1 cellular context compared by ENCODE assay signal in genomic region chr22:39108487-39108886, GRCh38.
TF ChIP-seq lines count a peak whose summit lies in the region.

No MANE protein-coding gene starts in this region.

TF ChIP-seq in K562, 482 proteins besides CTCF, POLR2A, EP300 and RAD21 (continues in another document):
- no peak for TF ChIP-seq ZNF318 (IDR thresholded peaks at IDR 0.05; ENCODE audit: borderline replicate concordance in 1 of 2, low read depth in 1 of 2)
- TF ChIP-seq TSC22D4 (tag; IDR thresholded peaks at IDR 0.05), result no peak
- TF ChIP-seq U2AF2 (optimal IDR thresholded peaks at IDR 0.05; ENCODE audit: low read depth, low read length), result no peak
- no peak for TF ChIP-seq HMGN3 (IDR thresholded peaks at IDR 0.05; ENCODE audit: borderline replicate concordance, extremely low read depth, insufficient read length, low read depth, low read length)
- TF ChIP-seq SRSF9 (IDR thresholded peaks at IDR 0.05; ENCODE audit: borderline replicate concordance, low read depth, low read length), result no peak
- no peak for TF ChIP-seq DPF2 (IDR thresholded peaks at IDR 0.05)
- peak; percentile 67; the same call in 1 of the 2 replicates for TF ChIP-seq ILK (tag; IDR thresholded peaks at IDR 0.05; ENCODE audit: borderline replicate concordance, low read depth)
- no peak for TF ChIP-seq ZNF263 (CRISPR knock-in tag; IDR thresholded peaks at IDR 0.05; ENCODE audit: borderline replicate concordance)
- TF ChIP-seq MCM5 (IDR thresholded peaks at IDR 0.05; ENCODE audit: low read depth), result no peak
- peak; percentile 84; the same call in 1 of the 2 replicates for TF ChIP-seq ZNF589 (CRISPR knock-in tag; IDR thresholded peaks at IDR 0.05; ENCODE audit: low read depth)
- peak; percentile 83 for TF ChIP-seq TCFL5 (CRISPR knock-in tag; conservative IDR thresholded peaks at IDR 0.05)
- peak; percentile 25; the same call in 1 of the 2 replicates for TF ChIP-seq NFE2L1 (tag; IDR thresholded peaks at IDR 0.05; ENCODE audit: borderline replicate concordance, low read depth)
- TF ChIP-seq NRF1 (conservative IDR thresholded peaks at IDR 0.05 in 1 of 2, IDR thresholded peaks at IDR 0.05 in 1 of 2), result no peak
- 0 out of 2 replicates have a peak, but pooled peaks have one; percentile 50 for TF ChIP-seq ZNF445 (CRISPR knock-in tag; IDR thresholded peaks at IDR 0.05; ENCODE audit: low read depth)
- TF ChIP-seq DLX4 (CRISPR knock-in tag; IDR thresholded peaks at IDR 0.05), result no peak
- TF ChIP-seq MYC (IDR thresholded peaks at IDR 0.05; ENCODE audit: low read depth, low read length), result no peak
- TF ChIP-seq MYC (CRISPR knock-in tag; IDR thresholded peaks at IDR 0.05; ENCODE audit: borderline replicate concordance, low read depth), result peak; percentile 84
- no peak for TF ChIP-seq SRSF3 (IDR thresholded peaks at IDR 0.05; ENCODE audit: insufficient read depth, low read length)
- TF ChIP-seq HIVEP1 (CRISPR knock-in tag; IDR thresholded peaks at IDR 0.05), result peak; percentile 80; the same call in 1 of the 2 replicates
- no peak for TF ChIP-seq RAD51 (IDR thresholded peaks at IDR 0.05; ENCODE audit: borderline replicate concordance, low read depth)
- no peak for TF ChIP-seq HMG20B (CRISPR knock-in tag; IDR thresholded peaks at IDR 0.05)
- TF ChIP-seq TAF15 (IDR thresholded peaks at IDR 0.05; ENCODE audit: low read depth, low read length), result no peak
- no peak for TF ChIP-seq BRF1 (IDR thresholded peaks at IDR 0.05; ENCODE audit: borderline replicate concordance, extremely low read depth, insufficient read length)
- no peak for TF ChIP-seq CBFA2T3 (IDR thresholded peaks at IDR 0.05)
- peak; percentile 70; the same call in 1 of the 2 replicates for TF ChIP-seq ID3 (CRISPR knock-in tag; IDR thresholded peaks at IDR 0.05)
- TF ChIP-seq ID3 (tag; IDR thresholded peaks at IDR 0.05), result peak; percentile 98
- TF ChIP-seq KDM2B (CRISPR knock-in tag; IDR thresholded peaks at IDR 0.05), result no peak
- no peak for TF ChIP-seq SNRNP70 (optimal IDR thresholded peaks at IDR 0.05; ENCODE audit: low read depth, low read length)
- TF ChIP-seq JUN (IDR thresholded peaks at IDR 0.05; ENCODE audit: borderline replicate concordance, low read depth, low read length), result no peak
- no peak for TF ChIP-seq JUN (CRISPR knock-in tag; IDR thresholded peaks at IDR 0.05; ENCODE audit: borderline replicate concordance)
- peak; percentile 81 for TF ChIP-seq IRF9 (tag; IDR thresholded peaks at IDR 0.05)
- peak; percentile 95 for TF ChIP-seq DMBX1 (CRISPR knock-in tag; IDR thresholded peaks at IDR 0.05; ENCODE audit: borderline replicate concordance)
- no peak for TF ChIP-seq ZNF3 (CRISPR knock-in tag; IDR thresholded peaks at IDR 0.05)
- TF ChIP-seq RBFOX2 (IDR thresholded peaks at IDR 0.05; ENCODE audit: low read depth, low read length), result no peak
- TF ChIP-seq KLF6 (CRISPR knock-in tag; IDR thresholded peaks at IDR 0.05; ENCODE audit: borderline replicate concordance), result peak; percentile 95; the same call in 1 of the 2 replicates
- no peak for TF ChIP-seq EHMT2 (IDR thresholded peaks at IDR 0.05)
- peak; percentile 81; the same call in 1 of the 2 replicates for TF ChIP-seq ZNF668 (CRISPR knock-in tag; IDR thresholded peaks at IDR 0.05)
- TF ChIP-seq ZNF23 (CRISPR knock-in tag; IDR thresholded peaks at IDR 0.05), result peak; percentile 60; the same call in 1 of the 2 replicates
- no peak for TF ChIP-seq ZFP91 (CRISPR knock-in tag; IDR thresholded peaks at IDR 0.05)
- TF ChIP-seq ZNF76 (CRISPR knock-in tag; IDR thresholded peaks at IDR 0.05; ENCODE audit: borderline replicate concordance), result peak; percentile 85; the same call in 1 of the 2 replicates
- TF ChIP-seq LARP7 (IDR thresholded peaks at IDR 0.05), result no peak
- no peak for TF ChIP-seq MED1 (CRISPR knock-in tag; IDR thresholded peaks at IDR 0.05; ENCODE audit: borderline replicate concordance)
- no peak for TF ChIP-seq ZBTB5 (IDR thresholded peaks at IDR 0.05)
- no peak for TF ChIP-seq NR2C1 (IDR thresholded peaks at IDR 0.05)
- peak; percentile 82 for TF ChIP-seq NR2C1 (tag; IDR thresholded peaks at IDR 0.05)
- TF ChIP-seq NR2C2 (CRISPR knock-in tag; IDR thresholded peaks at IDR 0.05), result no peak
- peak; percentile 50; the same call in 1 of the 2 replicates for TF ChIP-seq NR2C2 (tag; IDR thresholded peaks at IDR 0.05)
- peak in 1 of 2 experiments; percentile 31; a peak in 1 of 4 replicates for TF ChIP-seq MAZ (CRISPR knock-in tag; conservative IDR thresholded peaks at IDR 0.05 in 1 of 2, IDR thresholded peaks at IDR 0.05 in 1 of 2)
- TF ChIP-seq PTTG1 (tag; IDR thresholded peaks at IDR 0.05; ENCODE audit: low read depth), result peak; percentile 91
- TF ChIP-seq ZNF551 (CRISPR knock-in tag; IDR thresholded peaks at IDR 0.05), result peak; percentile 77
- no peak for TF ChIP-seq ILF3 (IDR thresholded peaks at IDR 0.05; ENCODE audit: borderline replicate concordance)
- TF ChIP-seq CREM (IDR thresholded peaks at IDR 0.05; ENCODE audit: low read depth), result 0 out of 2 replicates have a peak, but pooled peaks have one; percentile 6
- 0 out of 2 replicates have a peak, but pooled peaks have one; percentile 50 for TF ChIP-seq ZBTB17 (CRISPR knock-in tag; IDR thresholded peaks at IDR 0.05)
- TF ChIP-seq ZNF24 (IDR thresholded peaks at IDR 0.05), result no peak
- no peak for TF ChIP-seq HES1 (IDR thresholded peaks at IDR 0.05; ENCODE audit: low read depth)
- peak; percentile 13; the same call in 1 of the 2 replicates for TF ChIP-seq JUND (IDR thresholded peaks at IDR 0.05; ENCODE audit: borderline replicate concordance, low read depth, low read length)
- no peak; the same call in 2 of the 3 replicates for TF ChIP-seq JUND (tag; IDR thresholded peaks at IDR 0.05; ENCODE audit: borderline replicate concordance, low read depth, low read length)
- no peak for TF ChIP-seq HMBOX1 (IDR thresholded peaks at IDR 0.05)
- TF ChIP-seq CXXC5 (CRISPR knock-in tag; IDR thresholded peaks at IDR 0.05), result peak; percentile 59; the same call in 1 of the 2 replicates
- peak; percentile 84 for TF ChIP-seq BACH1 (tag; IDR thresholded peaks at IDR 0.05)
- TF ChIP-seq POLR3A (IDR thresholded peaks at IDR 0.05; ENCODE audit: borderline replicate concordance, extremely low read depth, insufficient read depth, insufficient read length), result no peak
- no peak for TF ChIP-seq POLR2B (IDR thresholded peaks at IDR 0.05; ENCODE audit: low read depth, partially characterized antibody)
